13 cellular contexts compared by ENCODE assay signal in genomic region chr3:37909067-37909911, GRCh38. TPM values are rescaled to one million over a fixed set of nuclear protein-coding genes. Genes with fewer than 3 reads are reported as not detected.
DNase-seq lines count a peak whose midpoint lies in the region; ATAC-seq and TF ChIP-seq lines count a peak whose summit lies in the region.
"Had no signal": no experiment of that assay in that cellular context is flagged by ENCODE, and none has a peak within 500 bp of the region (broad histone marks: within the 10 kb centered on the region; RNA-seq: fewer than 3 reads in every experiment).

No MANE protein-coding gene starts in this region.

- H3K9ac ChIP-seq in liver (ENCODE audit: low read depth in 1 of 2, low read length in 2 of 2): no peak overlapping the region
- H3K9ac ChIP-seq: SK-N-SH had no signal

- no peaks in the 10 kb centered on the region for H3K27me3 ChIP-seq in liver (ENCODE audit: control insufficient read depth in 4 of 4, insufficient read depth in 4 of 4, low read length in 3 of 4)

- peak; percentile 18 for DNase-seq in AG10803 (ENCODE audit: low read depth)
- DNase-seq in M059J (ENCODE audit: low read depth): peak; percentile 18
- DNase-seq in caudate nucleus (lab: John Stamatoyannopoulos, UW): peak in 1 of 61 donors; percentile 64
- DNase-seq in NCI-H1436 treated with DMSO at 0.1 percent for 48 hours (lab: John Stamatoyannopoulos, UW): no peak
- no peak for DNase-seq in activated T-cell treated with anti-CD3 and anti-CD28 coated beads for 4 hours
- DNase-seq: activated CD8-positive, alpha-beta T cell treated with anti-CD3 and anti-CD28 coated beads for 36 hours; H9; NCI-H524 treated with DMSO at 0.1 percent for 48 hours; SK-N-SH; stimulated activated CD4-positive, alpha-beta T cell treated with anti-CD3 and anti-CD28 coated beads, Interleukin-12 subunit alpha, Interleukin-12 subunit beta, amount 100 ng/mL, for 4 hours had no signal

- H3K4me3 ChIP-seq in AG10803 (ENCODE audit: low read length): no peak overlapping the region
- H3K4me3 ChIP-seq in liver (ENCODE audit: low read depth in 1 of 3, low read length in 3 of 3): no peak overlapping the region

- H3K36me3 ChIP-seq in liver (ENCODE audit: control insufficient read depth in 4 of 4, insufficient read depth in 3 of 4, low read depth in 1 of 4, low read length in 3 of 4): no peaks in the 10 kb centered on the region

- WGBS in liver: 74% methylated on average over 5 of the region's 5 CpGs

- TF ChIP-seq RAD21 in liver (IDR thresholded peaks at IDR 0.05): no peak

- H3K4me1 ChIP-seq in liver (ENCODE audit: control insufficient read depth in 4 of 4, insufficient read depth in 4 of 4, low read length in 3 of 4): peaks cover 2 to 9% (median 4%) of the 10 kb centered on the region in 4 donors

- H3K27ac ChIP-seq in caudate nucleus (ENCODE audit: low read depth, low read length) (peak overlapping the region; percentile 48), liver (ENCODE audit: low read depth in 1 of 2, low read length in 2 of 2) (no peak overlapping the region)

- TF ChIP-seq CTCF in AG10803 (conservative IDR thresholded peaks at IDR 0.05; ENCODE audit: low read length): no peak
- TF ChIP-seq CTCF in liver (IDR thresholded peaks at IDR 0.05; ENCODE audit: low read depth, low read length, missing input control): no peak

- no peak for ATAC-seq in GM18907 (IDR thresholded peaks at IDR 0.05; ENCODE audit: unreplicated experiment)
- no peak for ATAC-seq in HG03196 (IDR thresholded peaks at IDR 0.05; ENCODE audit: unreplicated experiment)
- ATAC-seq: activated CD8-positive, alpha-beta T cell treated with anti-CD3 and anti-CD28 coated beads for 36 hours had no signal

- no peaks in the 10 kb centered on the region for H3K9me3 ChIP-seq in liver (ENCODE audit: control insufficient read depth in 4 of 4, low read length in 3 of 4)
- H3K9me3 ChIP-seq: SK-N-SH had no signal

TF ChIP-seq in liver, 16 proteins besides CTCF, POLR2A, EP300 and RAD21:
- TF ChIP-seq NR2F2 (IDR thresholded peaks at IDR 0.05) (no peak), HNF4A (conservative IDR thresholded peaks at IDR 0.05) (peak; percentile 51 to 65)
TF ChIP-seq in liver: peak in this region for 1.

RNA-seq across cellular contexts. Expression of gene CTDSPL, which starts 47.6 kb away (rescaled TPM):
- total RNA-seq in M059J (2014; rRNA removed; shearing (Covaris generic)): 9.5 and 18.3 TPM in 2 replicates
- total RNA-seq in liver: 10 to 100 TPM; 16.7 to 17.2 TPM
- 10 to 100 TPM in 1 of 2 donors, 1 to 10 TPM in 1; 8.4 to 11.7 TPM for polyA plus RNA-seq in liver

Comparison
In these comparisons a context has a peak if more than half of its experiments do, and no peak if none do; other contexts are left out.
1. DNase-seq: peak in AG10803 (single experiment) and M059J (single experiment); none in NCI-H1436 treated with DMSO at 0.1 percent for 48 hours (single experiment) and activated T-cell treated with anti-CD3 and anti-CD28 coated beads for 4 hours (single experiment).